ENCODE assay signal across 24 cellular contexts in genomic region chr5:166302189-166302588, GRCh38.
"Had no signal": no experiment of that assay in that cellular context is flagged by ENCODE, and none has a peak within 500 bp of the region (broad histone marks: within the 10 kb centered on the region; RNA-seq: fewer than 3 reads in every experiment).

No MANE protein-coding gene starts in this region.

- H3K4me3 ChIP-seq: MG63, PC-9, Peyer's patch, SJCRH30 had no signal

- H3K9me3 ChIP-seq: Peyer's patch, SJCRH30 had no signal

- H3K36me3 ChIP-seq: MG63, Peyer's patch, SJCRH30 had no signal

- ATAC-seq: HepG2, Right ventricle myocardium inferior, SK-N-SH treated with all-trans-retinoic acid at 6 μM for 48 hours had no signal

- FAIRE-seq: HepG2 had no signal

- H3K4me1 ChIP-seq: Peyer's patch, SJCRH30 had no signal

- DNase-seq: IMR-90; Karpas-422; KG1; MG63; NCI-H1092 treated with DMSO at 0.1 percent for 48 hours; NCI-H1436; NCI-H187; NCI-H2029; NCI-H2081 treated with DMSO at 0.1 percent for 48 hours; NCI-H2171; NCI-H226; NCI-H446; NCI-H510A; NCI-H524 treated with DMSO at 0.1 percent for 48 hours; NCI-H748 treated with DMSO at 0.1 percent for 48 hours; NK-92 treated with Interleukin-12 subunit alpha and Interleukin-12 subunit beta, amount 100 ng/mL, for 24 hours; PC-9; Peyer's patch; SHP77 treated with DMSO at 0.1 percent for 48 hours; SJCRH30; T-helper 1 cell had no signal

- H3K27me3 ChIP-seq: MG63, Peyer's patch, SJCRH30 had no signal

- H3K27ac ChIP-seq: PC-9, Peyer's patch, SJCRH30 had no signal
